In the genomic region with DNA sequence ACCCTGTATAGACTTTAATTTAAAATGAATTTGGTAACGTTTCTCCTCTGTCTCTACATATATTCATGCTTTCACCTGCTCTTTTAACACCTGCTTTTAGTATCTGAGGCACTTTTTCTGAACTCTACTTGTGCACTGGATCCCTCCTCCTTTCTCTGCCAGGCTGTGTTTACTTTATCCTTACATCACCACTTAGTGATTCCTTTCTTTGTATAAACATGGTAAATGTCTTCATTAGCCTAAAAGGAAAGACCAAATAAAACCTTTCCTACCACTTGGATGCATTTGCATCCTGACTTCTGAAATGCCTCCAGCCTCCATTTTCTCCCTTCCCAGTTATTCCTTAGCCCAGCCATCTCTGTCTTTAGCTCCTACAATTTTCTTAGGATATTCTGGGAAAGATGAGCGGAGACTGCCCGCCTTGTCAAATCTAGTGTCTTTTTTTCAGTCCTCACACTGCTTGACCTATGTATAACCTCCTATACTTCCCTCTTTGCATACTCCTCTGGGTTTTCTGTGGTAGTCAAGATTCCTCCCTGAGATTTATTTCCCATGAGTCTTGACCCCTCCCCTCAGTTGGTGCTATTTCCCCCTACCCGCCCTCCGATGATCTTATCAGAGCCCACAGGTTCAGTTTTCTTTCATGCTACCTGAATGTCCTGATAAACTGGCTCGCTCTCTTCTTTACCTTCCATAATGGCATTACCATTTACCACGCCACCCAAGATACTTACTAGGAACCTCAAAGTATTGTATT, we compare ENCODE assay signal across 11 cellular contexts. TPM values are rescaled to one million over a fixed set of nuclear protein-coding genes. Genes with fewer than 3 reads are reported as not detected.
DNase-seq lines count a peak whose midpoint lies in the region; ATAC-seq and TF ChIP-seq lines count a peak whose summit lies in the region.
"Had no signal": no experiment of that assay in that cellular context is flagged by ENCODE, and none has a peak within 500 bp of the region (broad histone marks: within the 10 kb centered on the region; RNA-seq: fewer than 3 reads in every experiment).

No MANE protein-coding gene starts in this region.

- TF ChIP-seq POLR2A in stomach (IDR thresholded peaks at IDR 0.05) = no peak

- no peak overlapping the region for H2BK5ac ChIP-seq in mesenchymal stem cell (ENCODE audit: low read depth, low read length, poor library complexity, severe bottlenecking)

- in situ Hi-C loops in KBM-7 (cut with MboI; ENCODE audit: low pct_unique_long_range_greater_than_20kb, low sequenced_read_pairs) = no loop called here

- DNase-seq in DMS79 treated with DMSO at 0.1 percent for 48 hours (lab: John Stamatoyannopoulos, UW) = peak; percentile 14
- DNase-seq in DMS79 (lab: John Stamatoyannopoulos, UW) = no peak
- DNase-seq in KBM-7 = peak; percentile 47
- DNase-seq in astrocyte of the hippocampus (ENCODE audit: low read depth, low spot score) = peak; percentile 21
- DNase-seq in mesenchymal stem cell = peak; percentile 73
- DNase-seq in stimulated activated CD4-positive, alpha-beta T cell treated with anti-CD3 and anti-CD28 coated beads, Interleukin-2, amount 100 ng/mL, for 24 hours = no peak
- no peak for DNase-seq in stomach
- DNase-seq: 8988T; activated T-cell treated with anti-CD3 and anti-CD28 coated beads, Interleukin-2, amount 50 U/mL, for 24 hours; effector CD8-positive, alpha-beta T cell had no signal

- H3K4me3 ChIP-seq in mesenchymal stem cell (ENCODE audit: insufficient read depth in 1 of 2, low read depth in 1 of 2, low read length in 2 of 2) (no peak overlapping the region), stomach (no peak overlapping the region)

- H3K9ac ChIP-seq in mesenchymal stem cell (ENCODE audit: low read length) = no peak overlapping the region

- H3K27me3 ChIP-seq in mesenchymal stem cell (ENCODE audit: control insufficient read depth in 1 of 2, insufficient read depth in 1 of 2, low read length in 2 of 2) (no peaks in the 10 kb centered on the region), stomach (no peaks in the 10 kb centered on the region)

- no peak for TF ChIP-seq EP300 in stomach (IDR thresholded peaks at IDR 0.05)

- H4K91ac ChIP-seq in mesenchymal stem cell (ENCODE audit: low read length) = no peak overlapping the region

- H2AK5ac ChIP-seq in mesenchymal stem cell (ENCODE audit: low read length, severe bottlenecking) = no peak overlapping the region

- 82% methylated on average over 7 of the region's 7 CpGs for WGBS in mesenchymal stem cell
- 70 to 86% (median 77%) methylated on average over 7 of the region's 7 CpGs for WGBS in stomach, 5 donors

- H3K4ac ChIP-seq in mesenchymal stem cell (ENCODE audit: low read depth in 1 of 2, low read length in 2 of 2) = no peak overlapping the region

- no peak overlapping the region for H3K18ac ChIP-seq in mesenchymal stem cell (ENCODE audit: low read depth in 1 of 2, low read length in 2 of 2)

- no peak overlapping the region for H2BK15ac ChIP-seq in mesenchymal stem cell (ENCODE audit: low read depth, poor library complexity, severe bottlenecking)

- H3K4me2 ChIP-seq in mesenchymal stem cell (ENCODE audit: low read length, poor library complexity, severe bottlenecking) = no peak overlapping the region

- no peak overlapping the region for H3K23ac ChIP-seq in mesenchymal stem cell (ENCODE audit: low read length in 2 of 2)

- H2BK120ac ChIP-seq in mesenchymal stem cell (ENCODE audit: low read depth, low read length) = no peak overlapping the region

- H3K14ac ChIP-seq in mesenchymal stem cell (ENCODE audit: low read length in 2 of 2) = no peak overlapping the region

- ATAC-seq in GM18861 (IDR thresholded peaks at IDR 0.05; ENCODE audit: unreplicated experiment) = no peak

- H3K4me1 ChIP-seq in mesenchymal stem cell (ENCODE audit: control insufficient read depth, insufficient read depth, low read depth, low read length) (no peaks in the 10 kb centered on the region), stomach (peaks cover 0 to 17% (median 4%) of the 10 kb centered on the region in 4 donors)

- H2BK12ac ChIP-seq in mesenchymal stem cell (ENCODE audit: low read length in 2 of 2) = no peak overlapping the region

- TF ChIP-seq CTCF in stomach (IDR thresholded peaks at IDR 0.05) = no peak

- H4K8ac ChIP-seq in mesenchymal stem cell (ENCODE audit: low read length) = no peak overlapping the region

- H3K36me3 ChIP-seq in mesenchymal stem cell (ENCODE audit: control insufficient read depth in 1 of 2, insufficient read depth in 2 of 2, low read depth in 1 of 2, low read length in 2 of 2) = peaks cover 0 to 27% of the 10 kb centered on the region in 2 experiments
- H3K36me3 ChIP-seq in stomach = peaks cover 19 to 55% (median 46%) of the 10 kb centered on the region in 4 donors

- no peaks in the 10 kb centered on the region for H3K9me3 ChIP-seq in mesenchymal stem cell (ENCODE audit: control insufficient read depth, low read length)
- H3K9me3 ChIP-seq in stomach = no peaks in the 10 kb centered on the region

- no peaks in the 10 kb centered on the region for H3K79me1 ChIP-seq in mesenchymal stem cell (replicated peaks; ENCODE audit: low read length, poor library complexity, severe bottlenecking)

- H2AFZ ChIP-seq in mesenchymal stem cell (ENCODE audit: low read depth, low read length) = no peak overlapping the region

- intact Hi-C loops in stomach (cut with DNase I; ENCODE audit: low total_unique reads) = no loop called here

- H3K27ac ChIP-seq in mesenchymal stem cell (ENCODE audit: low read length, poor library complexity, severe bottlenecking) = no peak overlapping the region
- peak overlapping the region in 2 of 5 donors; percentile 51 to 63 for H3K27ac ChIP-seq in stomach

RNA-seq across cellular contexts. Expression of a gene that starts 44.8 kb away (rescaled TPM):
- polyA plus RNA-seq in mesenchymal stem cell (2013, experiment 1 of 2) = 3.1 TPM
- 2.7 TPM for polyA plus RNA-seq in mesenchymal stem cell (2013, experiment 2 of 2)
- 10 to 100 TPM in 2 of 5 donors, 1 to 10 TPM in 3; 2.9 to 74.1 (median 8.7) TPM for total RNA-seq in stomach
- polyA plus RNA-seq in stomach = 1 to 10 TPM in 2 of 3 donors, under 1 TPM in 1; 0.60 to 2.0 (median 1.9) TPM

Comparison
In these comparisons a context has a peak if more than half of its experiments do, and no peak if none do; other contexts are left out.
1. DNase-seq: peak in DMS79 treated with DMSO at 0.1 percent for 48 hours (single experiment), KBM-7 (single experiment), astrocyte of the hippocampus (single experiment) and mesenchymal stem cell (single experiment); none in DMS79 (single experiment), stimulated activated CD4-positive, alpha-beta T cell treated with anti-CD3 and anti-CD28 coated beads, Interleukin-2, amount 100 ng/mL, for 24 hours (0 of 2) and stomach (single experiment).